ENCODE assay signal across 7 cellular contexts in genomic region chr9:111136180-111136579, GRCh38.
"Had no signal": no experiment of that assay in that cellular context is flagged by ENCODE, and none has a peak within 500 bp of the region (broad histone marks: within the 10 kb centered on the region; RNA-seq: fewer than 3 reads in every experiment).

No MANE protein-coding gene starts in this region.

- H3K27ac Mint-ChIP-seq: GM23338, H9 had no signal

- H3K4me1 Mint-ChIP-seq: GM23338, H9 had no signal

- H3K9me3 Mint-ChIP-seq: H9 had no signal

- ATAC-seq: GM23338, K562 had no signal

- DNase-seq: H9, HCEC 1CT had no signal

- H3K4me3 ChIP-seq: GM23338, K562 had no signal

- H3K4me2 ChIP-seq: GM23338 had no signal

- FAIRE-seq: H1, H54, HTR-8/SVneo, K562 had no signal

- H3K4me3 Mint-ChIP-seq: GM23338, H9 had no signal

- H2AFZ ChIP-seq: GM23338 had no signal
